ENCODE assay signal across 27 cellular contexts in genomic region chr22:46350646-46351045, GRCh38.
"Had no signal": no experiment of that assay in that cellular context is flagged by ENCODE, and none has a peak within 500 bp of the region (broad histone marks: within the 10 kb centered on the region; RNA-seq: fewer than 3 reads in every experiment).

No MANE protein-coding gene starts in this region.

- H3K27ac ChIP-seq: adrenal gland, cardiac muscle cell, hepatocyte, parathyroid adenoma, thoracic aorta had no signal

- H3K9me3 Mint-ChIP-seq: activated T-cell treated with anti-CD3 and anti-CD28 coated beads, Interleukin-2, amount 50 U/mL, for 4 hours; activated T-helper 2 cell treated with anti-CD3 and anti-CD28 coated beads, Interferon-gamma antibody, Interleukin-2, Interleukin-4, amounts not matched to agents 10 μg/mL and 5 μg/mL and 100 μg/mL, durations not matched to agents 14 hours and 24 hours and 36 hours; nephron progenitor cell; T-helper 2 cell treated with Interferon-gamma antibody and Interleukin-4, amounts not matched to agents 5 μg/mL and 100 μg/mL, for 36 hours; type B pancreatic cell had no signal

- DNase-seq: activated CD4-positive, alpha-beta T cell treated with anti-CD3 and anti-CD28 coated beads, Interleukin-2, amount 50 U/mL, for 4 hours; activated CD8-positive, alpha-beta memory T cell treated with anti-CD3 and anti-CD28 coated beads for 24 hours; activated CD8-positive, alpha-beta memory T cell treated with anti-CD3 and anti-CD28 coated beads, Interleukin-2, amount 50 U/mL, for 4 hours; activated naive CD4-positive, alpha-beta T cell; activated T-cell treated with anti-CD3 and anti-CD28 coated beads, Interleukin-2, amount 50 U/mL, for 4 hours; adrenal gland; effector memory CD4-positive, alpha-beta T cell; foreskin melanocyte; mesendoderm; nephron progenitor cell; nucleus accumbens; stimulated activated CD4-positive, alpha-beta T cell treated with anti-CD3 and anti-CD28 coated beads, Interleukin-12 subunit alpha, Interleukin-12 subunit beta, amount 100 ng/mL, for 4 hours; stimulated activated CD4-positive, alpha-beta T cell treated with anti-CD3 and anti-CD28 coated beads, Interleukin-4, amount 100 ng/mL, for 4 hours had no signal

- H3K27me3 Mint-ChIP-seq: activated naive CD8-positive, alpha-beta T cell; type B pancreatic cell had no signal

- FAIRE-seq: colon, endothelial cell of umbilical vein had no signal

- H3K4me1 ChIP-seq: parathyroid adenoma had no signal

- ATAC-seq: activated T-cell treated with anti-CD3 and anti-CD28 coated beads, Interleukin-2, amount 50 U/mL, for 4 hours; esophagus mucosa; mucosa of descending colon; right cardiac atrium; SK-N-SH treated with all-trans-retinoic acid at 6 μM for 48 hours had no signal

- H3K4me3 Mint-ChIP-seq: activated naive CD8-positive, alpha-beta T cell; activated T-cell treated with anti-CD3 and anti-CD28 coated beads, Interleukin-2, amount 50 U/mL, for 4 hours; nephron progenitor cell; T-helper 2 cell treated with Interferon-gamma antibody and Interleukin-4, amounts not matched to agents 5 μg/mL and 100 μg/mL, for 36 hours; type B pancreatic cell had no signal

- H3K4me3 ChIP-seq: adrenal gland, cardiac muscle cell, hepatocyte, mucosa of descending colon, thoracic aorta had no signal

- H3K27ac Mint-ChIP-seq: activated naive CD8-positive, alpha-beta T cell; activated T-helper 2 cell treated with anti-CD3 and anti-CD28 coated beads, Interferon-gamma antibody, Interleukin-2, Interleukin-4, amounts not matched to agents 10 μg/mL and 5 μg/mL and 100 μg/mL, durations not matched to agents 14 hours and 24 hours and 36 hours; nephron progenitor cell; T-helper 2 cell treated with Interferon-gamma antibody and Interleukin-4, amounts not matched to agents 5 μg/mL and 100 μg/mL, for 36 hours; type B pancreatic cell had no signal

- H3K9ac ChIP-seq: parathyroid adenoma had no signal

- H3K9me3 ChIP-seq: adrenal gland, mucosa of descending colon, thoracic aorta had no signal
